15 cellular contexts compared by ENCODE assay signal in the genomic region with DNA sequence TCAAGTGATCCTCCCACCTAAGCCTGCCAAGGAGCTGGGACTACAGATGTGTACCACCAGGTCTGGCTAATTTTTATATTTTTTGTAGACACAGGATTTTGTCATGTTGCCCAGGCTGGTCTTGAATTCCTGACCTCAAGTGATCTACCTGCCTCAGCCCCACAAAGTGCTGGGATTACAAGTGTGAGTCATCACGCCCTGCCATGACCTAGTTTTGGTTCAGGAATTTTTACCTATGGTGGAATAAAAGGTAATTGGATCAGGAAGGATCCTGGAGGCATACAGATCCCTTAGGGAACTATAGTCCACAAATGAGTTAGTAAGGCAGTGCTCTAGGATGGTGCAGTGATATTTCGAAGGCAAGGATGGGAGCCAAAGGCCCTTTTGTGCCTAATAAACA.
DNase-seq lines count a peak whose midpoint lies in the region; ATAC-seq and TF ChIP-seq lines count a peak whose summit lies in the region.
"Had no signal": no experiment of that assay in that cellular context is flagged by ENCODE, and none has a peak within 500 bp of the region (broad histone marks: within the 10 kb centered on the region; RNA-seq: fewer than 3 reads in every experiment).

No MANE protein-coding gene starts in this region.

- CTCF ChIA-PET in WTC11 (lab: Charles Lee), result no interaction called here

- no peak overlapping the region for H3K27ac ChIP-seq in foreskin keratinocyte
- H3K27ac ChIP-seq: BLaER1 treated with 17β-estradiol and CSF1 and Interleukin-3, amounts not matched to agents 10 nM and 100 nM had no signal

- POLR2A ChIA-PET in WTC11 (lab: Charles Lee), result no interaction called here

- peaks cover 37% of the 10 kb centered on the region for H3K4me1 Mint-ChIP-seq in WTC11
- H3K4me1 Mint-ChIP-seq: CD4-positive, CD25-positive, alpha-beta regulatory T cell; IgD-negative memory B cell had no signal

- peak overlapping the region; percentile 11; the same call in 1 of the 2 replicates for H3K27ac Mint-ChIP-seq in WTC11
- H3K27ac Mint-ChIP-seq: CD4-positive, CD25-positive, alpha-beta regulatory T cell; IgD-negative memory B cell had no signal

- H3K27me3 ChIP-seq in foreskin keratinocyte, result no peaks in the 10 kb centered on the region
- H3K27me3 ChIP-seq: BLaER1 treated with 17β-estradiol and CSF1 and Interleukin-3, amounts not matched to agents 10 nM and 100 nM had no signal

- no peaks in the 10 kb centered on the region; the same call in 1 of the 2 replicates for H3K36me3 Mint-ChIP-seq in WTC11
- H3K36me3 Mint-ChIP-seq: CD4-positive, CD25-positive, alpha-beta regulatory T cell; IgD-negative memory B cell had no signal

- DNase-seq in NCI-H82 (lab: John Stamatoyannopoulos, UW), result peak; percentile 58
- DNase-seq in NCI-H82 treated with DMSO at 0.1 percent for 48 hours (lab: John Stamatoyannopoulos, UW; ENCODE audit: unreplicated experiment), result no peak
- DNase-seq in WTC11 (ENCODE audit: low spot score), result no peak
- DNase-seq in foreskin keratinocyte, result peak in 1 of 2 donors; percentile 6
- DNase-seq in renal cortical epithelial cell (ENCODE audit: low read depth), result peak; percentile 3
- no peak for DNase-seq in AG08396 (ENCODE audit: low spot score)
- DNase-seq in NCI-H748 (lab: John Stamatoyannopoulos, UW; ENCODE audit: unreplicated experiment), result no peak
- no peak for DNase-seq in superior temporal gyrus (ENCODE audit: extremely low spot score)
- DNase-seq: 8988T; CD4-positive, CD25-positive, alpha-beta regulatory T cell; DND-41; GDM1 had no signal

- no peaks in the 10 kb centered on the region for H3K4me1 ChIP-seq in foreskin keratinocyte
- H3K4me1 ChIP-seq: BLaER1 treated with 17β-estradiol and CSF1 and Interleukin-3, amounts not matched to agents 10 nM and 100 nM had no signal

- no peaks in the 10 kb centered on the region for H3K9me3 Mint-ChIP-seq in WTC11

- no peak overlapping the region for H3K4me3 Mint-ChIP-seq in WTC11
- H3K4me3 Mint-ChIP-seq: CD4-positive, CD25-positive, alpha-beta regulatory T cell; IgD-negative memory B cell had no signal

- ATAC-seq in WTC11 (peak; percentile 52), foreskin keratinocyte (peak; percentile 8)
- ATAC-seq: HCT116 had no signal

- no peak for TF ChIP-seq CTCF in WTC11 (IDR thresholded peaks at IDR 0.05)
- TF ChIP-seq CTCF in foreskin keratinocyte (conservative IDR thresholded peaks at IDR 0.05), result no peak

- H3K27me3 Mint-ChIP-seq in WTC11 (ENCODE audit: low read depth), result no peaks in the 10 kb centered on the region
- H3K27me3 Mint-ChIP-seq: CD4-positive, CD25-positive, alpha-beta regulatory T cell; IgD-negative memory B cell had no signal

TF ChIP-seq in WTC11, 78 proteins besides CTCF, POLR2A, EP300 and RAD21:
- TF ChIP-seq, protein P1, sequence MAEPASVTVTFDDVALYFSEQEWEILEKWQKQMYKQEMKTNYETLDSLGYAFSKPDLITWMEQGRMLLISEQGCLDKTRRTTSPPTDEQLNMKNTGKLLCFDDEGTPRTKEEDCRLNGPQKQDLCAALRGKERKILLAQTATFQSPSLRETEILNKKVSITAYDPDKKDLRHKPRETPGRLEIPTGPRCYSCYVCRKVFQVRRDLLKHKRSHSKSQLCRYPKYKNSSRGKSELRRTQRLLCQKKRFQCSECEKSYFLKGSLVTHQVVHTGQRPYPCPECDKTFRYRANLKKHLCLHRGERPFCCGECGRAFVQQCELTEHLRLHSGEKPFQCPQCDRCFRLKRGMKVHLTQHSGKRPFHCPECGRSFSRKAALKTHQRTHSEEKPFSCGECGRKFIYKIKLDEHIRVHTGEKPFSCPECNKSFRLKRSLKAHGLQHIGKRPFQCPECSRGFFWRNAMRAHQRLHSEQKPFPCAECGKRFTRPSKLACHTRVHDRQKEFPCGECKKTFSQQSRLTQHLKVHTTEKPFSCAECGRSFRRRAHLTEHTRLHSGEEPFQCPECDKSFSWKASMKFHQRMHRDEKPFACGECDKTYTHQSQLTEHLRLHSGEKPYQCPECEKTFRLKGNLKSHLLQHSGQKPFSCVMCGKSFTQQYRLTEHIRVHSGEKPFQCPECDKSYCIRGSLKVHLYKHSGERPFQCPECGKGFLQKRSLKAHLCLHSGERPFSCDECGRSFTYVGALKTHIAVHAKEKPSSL (CRISPR knock-in tag; conservative IDR thresholded peaks at IDR 0.05), result no peak
- TF ChIP-seq GTF2I (CRISPR knock-in tag; conservative IDR thresholded peaks at IDR 0.05), result no peak
- TF ChIP-seq NR2C2 (CRISPR knock-in tag; IDR thresholded peaks at IDR 0.05), result no peak
TF ChIP-seq in WTC11: peak in this region for 0.

Comparison
In these comparisons a context has a peak if more than half of its experiments do, and no peak if none do; other contexts are left out.
1. DNase-seq: peak in NCI-H82 (single experiment) and renal cortical epithelial cell (single experiment); none in NCI-H82 treated with DMSO at 0.1 percent for 48 hours (single experiment), WTC11 (single experiment), AG08396 (single experiment), NCI-H748 (single experiment) and superior temporal gyrus (single experiment).